In the genomic region with DNA sequence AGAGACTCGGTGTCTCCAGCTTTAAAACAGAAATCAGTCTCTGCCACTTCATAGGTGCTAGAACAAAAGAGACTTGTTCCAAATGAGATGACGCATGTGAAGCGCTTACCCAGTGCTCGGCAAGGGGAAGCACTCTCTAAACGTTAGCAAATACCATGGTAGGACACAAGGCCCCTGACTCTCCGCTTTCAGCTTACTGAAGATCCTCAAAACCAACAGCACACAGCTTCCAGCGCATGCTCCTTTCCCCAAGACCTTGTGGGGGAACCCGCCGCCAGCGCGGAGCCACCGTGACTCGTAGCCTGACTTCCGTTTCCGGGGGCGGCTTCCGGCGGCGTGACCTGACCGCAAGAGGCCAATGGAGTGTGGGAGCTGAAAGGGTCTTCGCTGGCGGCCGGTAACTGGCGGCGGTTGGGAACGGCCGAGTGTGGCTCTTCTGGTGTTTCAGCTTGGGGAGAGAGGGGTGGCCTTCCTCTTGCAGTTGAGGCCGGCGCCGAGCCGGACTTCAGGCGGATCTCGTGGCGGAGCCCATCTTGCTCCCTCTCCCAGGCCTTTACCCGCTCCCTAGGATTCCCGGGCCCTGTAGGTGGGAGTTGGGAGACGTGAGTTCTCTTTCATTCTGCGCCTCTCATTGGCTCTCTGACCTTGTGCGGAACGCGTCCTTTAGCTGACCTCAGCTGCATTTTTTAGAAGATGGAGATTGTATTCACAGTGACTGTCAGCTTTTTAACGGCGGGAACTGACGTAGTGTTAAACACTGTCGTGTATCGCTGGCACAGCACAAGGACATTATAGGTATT, we compare ENCODE assay signal across 8 cellular contexts. TPM values are rescaled to one million over a fixed set of nuclear protein-coding genes. Genes with fewer than 3 reads are reported as not detected.
DNase-seq lines count a peak whose midpoint lies in the region; ATAC-seq and TF ChIP-seq lines count a peak whose summit lies in the region.

A gene with protein sequence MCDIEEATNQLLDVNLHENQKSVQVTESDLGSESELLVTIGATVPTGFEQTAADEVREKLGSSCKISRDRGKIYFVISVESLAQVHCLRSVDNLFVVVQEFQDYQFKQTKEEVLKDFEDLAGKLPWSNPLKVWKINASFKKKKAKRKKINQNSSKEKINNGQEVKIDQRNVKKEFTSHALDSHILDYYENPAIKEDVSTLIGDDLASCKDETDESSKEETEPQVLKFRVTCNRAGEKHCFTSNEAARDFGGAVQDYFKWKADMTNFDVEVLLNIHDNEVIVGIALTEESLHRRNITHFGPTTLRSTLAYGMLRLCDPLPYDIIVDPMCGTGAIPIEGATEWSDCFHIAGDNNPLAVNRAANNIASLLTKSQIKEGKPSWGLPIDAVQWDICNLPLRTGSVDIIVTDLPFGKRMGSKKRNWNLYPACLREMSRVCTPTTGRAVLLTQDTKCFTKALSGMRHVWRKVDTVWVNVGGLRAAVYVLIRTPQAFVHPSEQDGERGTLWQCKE (plus strand): TSS at position 324 of the 800 bp plus-strand sequence. CDS start 2,015 bp downstream, outside the sequence.

- peak within 1 kb of the TSS; percentile 84 for H3K4me3 ChIP-seq in right cardiac atrium (ENCODE audit: low read length)
- H3K4me3 ChIP-seq in vagina = peak within 1 kb of the TSS; percentile 63 to 86

- H3K4me1 ChIP-seq in right cardiac atrium (ENCODE audit: control insufficient read depth, insufficient read depth, low read length) (peaks cover 2% of the 10 kb centered on the region), vagina (peaks cover 22% of the 10 kb centered on the region)

- WGBS in right cardiac atrium = under 1% methylated on average over 46 of the region's 46 CpGs

- TF ChIP-seq CTCF in GM13977 (IDR thresholded peaks at IDR 0.05; ENCODE audit: extremely low read depth, insufficient read depth, missing control alignments) = no peak
- no peak for TF ChIP-seq CTCF in vagina (IDR thresholded peaks at IDR 0.05)

- H3K27me3 ChIP-seq in right cardiac atrium (ENCODE audit: control insufficient read depth, insufficient read depth) (no peaks in the 10 kb centered on the region), vagina (no peaks in the 10 kb centered on the region)

- peaks cover 0 to 29% of the 10 kb centered on the region in 2 donors for H3K36me3 ChIP-seq in vagina

- peak; percentile 84 for DNase-seq in GM13977 (ENCODE audit: low spot score)
- DNase-seq in NCI-H1694 (lab: John Stamatoyannopoulos, UW) = peak; percentile 47
- peak; percentile 79 to 95 (median 85) for DNase-seq in T-helper 2 cell
- DNase-seq in right cardiac atrium = peak; percentile 95 to 97 (median 96)
- DNase-seq in putamen (ENCODE audit: low spot score) = peak; percentile 93
- DNase-seq in vagina (ENCODE audit: extremely low spot score in 2 of 2) = peak in 1 of 2 donors; percentile 89

- TF ChIP-seq POLR2A in vagina (IDR thresholded peaks at IDR 0.05) = peak in 1 of 2 donors; percentile 27

- intact Hi-C loops in right cardiac atrium (cut with DNase I) = no loop called here
- intact Hi-C loops in vagina (cut with DNase I) = loop anchor here (10.0 kb wide), 1 partner anchor 62 kb away; no protein-coding TSS in a partner anchor

- ATAC-seq in HG02852 (IDR thresholded peaks at IDR 0.05; ENCODE audit: unreplicated experiment) (peak; percentile 99), right cardiac atrium (peak; percentile 98 to 99)

- H3K27ac ChIP-seq in angular gyrus (ENCODE audit: low read depth, low read length) (peak within 1 kb of the TSS; percentile 68), right cardiac atrium (ENCODE audit: low read length) (peak within 1 kb of the TSS; percentile 84), vagina (peak within 1 kb of the TSS; percentile 86)

- H3K9me3 ChIP-seq in right cardiac atrium (ENCODE audit: control insufficient read depth, low read length) (no peaks in the 10 kb centered on the region), vagina (no peaks in the 10 kb centered on the region)

- in situ Hi-C loops in GM13977 (cut with MboI; ENCODE audit: low pct_unique_long_range_greater_than_20kb, low sequenced_read_pairs, unreplicated experiment) = no loop called here

RNA-seq across cellular contexts. Expression of the gene that starts here (rescaled TPM):
- total RNA-seq in right cardiac atrium (10 to 100 TPM; 43.9 to 46.6 (median 46.2) TPM), vagina (25.5 TPM)
- polyA plus RNA-seq in right cardiac atrium = 29.0 TPM
